In the genomic region with DNA sequence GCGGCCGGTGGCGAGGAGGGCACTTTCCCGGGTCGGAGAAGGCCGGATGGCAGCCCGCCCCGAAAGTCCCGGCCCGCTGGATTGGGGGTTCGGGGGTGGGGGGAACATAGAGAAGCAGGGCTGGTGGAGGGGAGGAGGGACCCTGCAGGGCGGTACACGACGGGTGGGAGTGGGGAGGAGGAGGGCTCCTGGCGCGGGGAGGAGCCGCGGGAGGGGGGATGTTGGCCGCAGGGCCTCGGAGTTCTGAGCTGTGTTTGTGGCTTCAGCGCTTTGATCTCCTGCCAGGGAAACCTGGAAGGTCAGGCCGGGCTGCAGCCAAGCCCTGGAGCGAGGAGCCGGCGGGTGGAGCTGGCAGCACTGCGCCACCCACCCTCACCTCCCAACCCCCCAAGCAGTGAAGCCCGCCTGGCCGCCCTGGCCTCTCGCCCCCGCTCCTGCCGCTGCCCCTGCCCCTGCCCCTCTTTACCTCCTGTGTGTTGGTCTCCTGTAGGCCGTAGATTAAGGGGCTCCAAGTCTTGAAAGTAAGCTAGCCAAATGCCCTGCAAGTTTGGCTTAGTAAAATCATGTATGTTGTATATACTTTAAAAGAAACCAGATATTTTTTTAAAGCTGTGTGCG, we compare ENCODE assay signal across 9 cellular contexts. TPM values are rescaled to one million over a fixed set of nuclear protein-coding genes. Genes with fewer than 3 reads are reported as not detected.
A peak's percentile ranks its signal among the peaks of the same experiment; 100 is the strongest.
DNase-seq lines count a peak whose midpoint lies in the region; ATAC-seq lines count a peak whose summit lies in the region.
"Had no signal": no experiment of that assay in that cellular context is flagged by ENCODE, and none has a peak within 500 bp of the region (broad histone marks: within the 10 kb centered on the region; RNA-seq: fewer than 3 reads in every experiment).

No MANE protein-coding gene starts in this region.

- DNase-seq in EH (ENCODE audit: low read depth): peak; percentile 69
- DNase-seq in NCI-H69 (lab: John Stamatoyannopoulos, UW): peak; percentile 97
- peak; percentile 94 for DNase-seq in dermis blood vessel endothelial cell
- DNase-seq in left colon: peak; percentile 87 to 88
- DNase-seq in stimulated activated naive CD8-positive, alpha-beta T cell treated with anti-CD3 and anti-CD28 coated beads, Interleukin-15, Interleukin-2, amounts not matched to agents 100 U/mL and 50 U/mL, for 24 hours: peak; percentile 45
- no peak for DNase-seq in GOT3 (lab: John Stamatoyannopoulos, UW)
- DNase-seq in NCI-H774 (lab: John Stamatoyannopoulos, UW): no peak

- ATAC-seq in left colon: peak; percentile 84
- ATAC-seq in stimulated activated naive CD8-positive, alpha-beta T cell treated with anti-CD3 and anti-CD28 coated beads, Interleukin-15, Interleukin-2, amounts not matched to agents 100 U/mL and 50 U/mL, for 24 hours: peak; percentile 30
- no peak for ATAC-seq in HG03442 (IDR thresholded peaks at IDR 0.05; ENCODE audit: unreplicated experiment)

- intact Hi-C loops in left colon (cut with DNase I, micrococcal nuclease): loop anchor here (10.0 kb wide), 2 partner anchors 76 to 176 kb away; no protein-coding TSS in a partner anchor

RNA-seq across cellular contexts. Expression of a gene that starts 30.9 kb away (rescaled TPM):
- total RNA-seq in dermis blood vessel endothelial cell (not detected in 2 replicates), left colon (not detected)
- total RNA-seq: SK-MEL-5 had no signal

RNA-seq across cellular contexts. Expression of a gene that starts 42.1 kb away (rescaled TPM):
- total RNA-seq in dermis blood vessel endothelial cell (0.56 and 0.68 TPM in 2 replicates), left colon (10 to 100 TPM; 24.0 to 38.7 TPM)

Comparison
In these comparisons a context has a peak if more than half of its experiments do, and no peak if none do; other contexts are left out.
1. DNase-seq: peak in EH (single experiment), NCI-H69 (single experiment), dermis blood vessel endothelial cell (single experiment), left colon (2 of 2) and stimulated activated naive CD8-positive, alpha-beta T cell treated with anti-CD3 and anti-CD28 coated beads, Interleukin-15, Interleukin-2, amounts not matched to agents 100 U/mL and 50 U/mL, for 24 hours (single experiment); none in GOT3 (single experiment) and NCI-H774 (single experiment).
2. RNA of a gene that starts 42.1 kb away (total RNA-seq): 24.0 to 38.7 TPM in left colon; 0.56 to 0.68 TPM in dermis blood vessel endothelial cell; every median in the first group is over 10 times any median in the second.